In genomic region chr11:128207861-128208321, GRCh38 we compare ENCODE assay signal across 9 cellular contexts.
DNase-seq lines count a peak whose midpoint lies in the region; ATAC-seq and TF ChIP-seq lines count a peak whose summit lies in the region.
"Had no signal": no experiment of that assay in that cellular context is flagged by ENCODE, and none has a peak within 500 bp of the region (broad histone marks: within the 10 kb centered on the region; RNA-seq: fewer than 3 reads in every experiment).

No MANE protein-coding gene starts in this region.

- CTCF ChIA-PET in AG04450 (lab: Charles Lee), result interaction anchor here (1.3 to 1.5 kb wide), 2 partner anchors 50 kb away, joined by 7 to 8 read pairs; no protein-coding TSS in a partner anchor

- H3K9me3 ChIP-seq in AG04450 (ENCODE audit: control insufficient read depth, insufficient read depth, low read length) (no peaks in the 10 kb centered on the region), lower lobe of right lung (no peaks in the 10 kb centered on the region)

- intact Hi-C loops in lower lobe of right lung (cut with DNase I), result no loop called here

- H3K4me1 ChIP-seq in lower lobe of right lung, result peaks cover 16% of the 10 kb centered on the region

- H3K4me3 ChIP-seq in AG04450 (ENCODE audit: low read depth, low read length) (no peak overlapping the region), choroid plexus epithelial cell (ENCODE audit: low read depth, low read length) (no peak overlapping the region), lower lobe of right lung (no peak overlapping the region)

- peak; percentile 37 to 45 for ATAC-seq in lower lobe of right lung
- ATAC-seq in HG03378 (IDR thresholded peaks at IDR 0.05; ENCODE audit: unreplicated experiment), result no peak
- ATAC-seq in GM21423 (IDR thresholded peaks at IDR 0.05; ENCODE audit: unreplicated experiment), result no peak

- TF ChIP-seq RAD21 in Ishikawa (IDR thresholded peaks at IDR 0.05; ENCODE audit: low read depth), result peak; percentile 3; the same call in 1 of the 2 replicates

- POLR2A ChIA-PET in AG04450 (lab: Yijun Ruan, JAX), result interaction anchor here (0.6 to 1.2 kb wide), 3 partner anchors 260 to 1976 kb away, joined by 3 read pairs; no protein-coding TSS in a partner anchor

- TF ChIP-seq CTCF in AG04450 (IDR thresholded peaks at IDR 0.05; ENCODE audit: low read depth, low read length) (no peak), choroid plexus epithelial cell (conservative IDR thresholded peaks at IDR 0.05; ENCODE audit: low read depth, low read length) (no peak), lower lobe of right lung (IDR thresholded peaks at IDR 0.05) (no peak)

- DNase-seq in AG04450 (ENCODE audit: low read depth, low spot score), result peak; percentile 44
- DNase-seq in choroid plexus epithelial cell (ENCODE audit: low read depth), result peak; percentile 95
- no peak for DNase-seq in lower lobe of right lung
- no peak for DNase-seq in activated CD4-positive, alpha-beta T cell treated with anti-CD3 and anti-CD28 coated beads, Interleukin-2, amount 50 U/mL, for 48 hours
- no peak for DNase-seq in KG1 (lab: John Stamatoyannopoulos, UW)
- DNase-seq: activated T-cell treated with anti-CD3 and anti-CD28 coated beads, Interleukin-2, amount 50 U/mL, for 24 hours had no signal

- H3K27me3 ChIP-seq in AG04450 (ENCODE audit: control insufficient read depth, insufficient read depth, low read length), result no peaks in the 10 kb centered on the region
- H3K27me3 ChIP-seq in lower lobe of right lung (ENCODE audit: low read depth), result no peaks in the 10 kb centered on the region

- peak; percentile 55 for TF ChIP-seq EP300 in Ishikawa (IDR thresholded peaks at IDR 0.05; ENCODE audit: borderline replicate concordance)

- H3K36me3 ChIP-seq in lower lobe of right lung, result no peaks in the 10 kb centered on the region

- peak overlapping the region; percentile 82 for H3K27ac ChIP-seq in AG04450 (ENCODE audit: low read depth, low read length)
- H3K27ac ChIP-seq in lower lobe of right lung, result no peak overlapping the region

TF ChIP-seq in Ishikawa, 13 proteins besides CTCF, POLR2A, EP300 and RAD21:
- TF ChIP-seq CEBPB (IDR thresholded peaks at IDR 0.05) (peak; percentile 94), TCF12 (IDR thresholded peaks at IDR 0.05; ENCODE audit: low read depth) (no peak), TEAD4 (IDR thresholded peaks at IDR 0.05) (peak; percentile 88)

Comparison
In these comparisons a context has a peak if more than half of its experiments do, and no peak if none do; other contexts are left out.
1. DNase-seq: peak in AG04450 (single experiment) and choroid plexus epithelial cell (single experiment); none in lower lobe of right lung (single experiment), activated CD4-positive, alpha-beta T cell treated with anti-CD3 and anti-CD28 coated beads, Interleukin-2, amount 50 U/mL, for 48 hours (0 of 2) and KG1 (single experiment).
2. ATAC-seq: peak in lower lobe of right lung (2 of 2); none in HG03378 (single experiment) and GM21423 (single experiment).